12 cellular contexts compared by ENCODE assay signal in genomic region chr18:3051718-3052410, GRCh38. TPM values are rescaled to one million over a fixed set of nuclear protein-coding genes. Genes with fewer than 3 reads are reported as not detected.
DNase-seq lines count a peak whose midpoint lies in the region; ATAC-seq, FAIRE-seq and TF ChIP-seq lines count a peak whose summit lies in the region.
"Had no signal": no experiment of that assay in that cellular context is flagged by ENCODE, and none has a peak within 500 bp of the region (broad histone marks: within the 10 kb centered on the region; RNA-seq: fewer than 3 reads in every experiment).

No MANE protein-coding gene starts in this region.

- no peak for TF ChIP-seq POLR2A in HepG2 (IDR thresholded peaks at IDR 0.05; ENCODE audit: insufficient read depth in 1 of 2, low read depth in 2 of 2, low read length in 2 of 2)
- no peak for TF ChIP-seq POLR2A in gastroesophageal sphincter (IDR thresholded peaks at IDR 0.05)

- FAIRE-seq in HepG2 (lab: Jason Lieb, UNC) = peak; percentile 53

- POLR2A ChIA-PET in HepG2 (lab: Yijun Ruan, JAX) = interaction anchor here (0.7 to 1.0 kb wide), 2 partner anchors 38 to 193 kb away, joined by 3 to 4 read pairs; no protein-coding TSS in a partner anchor

- peaks cover 11% of the 10 kb centered on the region for H3K9me3 Mint-ChIP-seq in chondrocyte (ENCODE audit: low read depth)

- peaks cover 3% of the 10 kb centered on the region for H3K36me3 Mint-ChIP-seq in chondrocyte (ENCODE audit: low read depth)

- H3K27me3 ChIP-seq in HepG2 (ENCODE audit: control insufficient read depth in 1 of 2, insufficient read depth in 2 of 2, low read length in 2 of 2) = no peaks in the 10 kb centered on the region
- H3K27me3 ChIP-seq in gastroesophageal sphincter = no peaks in the 10 kb centered on the region
- H3K27me3 ChIP-seq: gastrocnemius medialis had no signal

- H3K9me3 ChIP-seq in HepG2 (ENCODE audit: low read length) (no peaks in the 10 kb centered on the region), gastroesophageal sphincter (no peaks in the 10 kb centered on the region)
- H3K9me3 ChIP-seq: gastrocnemius medialis had no signal

- no peak overlapping the region for H3K4me3 Mint-ChIP-seq in chondrocyte (ENCODE audit: unreplicated experiment)
- H3K4me3 Mint-ChIP-seq: IgD-negative memory B cell, naive B cell had no signal

- peak; percentile 95 to 99 for TF ChIP-seq EP300 in HepG2 (IDR thresholded peaks at IDR 0.05; ENCODE audit: low read depth in 2 of 2, low read length in 2 of 2)
- peak; percentile 98 for TF ChIP-seq EP300 in HepG2 (CRISPR knock-in tag; IDR thresholded peaks at IDR 0.05; ENCODE audit: borderline replicate concordance)
- no peak for TF ChIP-seq EP300 in gastroesophageal sphincter (IDR thresholded peaks at IDR 0.05)

- peak overlapping the region; percentile 91 for H3K27ac ChIP-seq in HepG2 (ENCODE audit: extremely low read length, insufficient read depth, low read length)
- H3K27ac ChIP-seq in gastroesophageal sphincter = no peak overlapping the region
- H3K27ac ChIP-seq: gastrocnemius medialis had no signal

- H3K4me2 ChIP-seq in HepG2 (ENCODE audit: low read depth, low read length) = peak overlapping the region; percentile 75

- no peak for TF ChIP-seq RAD21 in HepG2 (CRISPR knock-in tag; IDR thresholded peaks at IDR 0.05)

- intact Hi-C loops in HepG2 (cut with micrococcal nuclease; ENCODE audit: unreplicated experiment) = loop anchor here (1.0 kb wide), 1 partner anchor 8 kb away; no protein-coding TSS in a partner anchor

- H3K79me2 ChIP-seq in HepG2 (ENCODE audit: insufficient read depth, low read length) = no peaks in the 10 kb centered on the region

- DNase-seq in COLO668 (lab: John Stamatoyannopoulos, UW; ENCODE audit: unreplicated experiment) = peak; percentile 48
- DNase-seq in HuH-7.5 (ENCODE audit: low spot score) = peak; percentile 75
- DNase-seq in RKO (ENCODE audit: low spot score) = peak; percentile 11
- DNase-seq in HepG2 (ENCODE audit: low spot score) = peak; percentile 99
- DNase-seq in epidermal melanocyte (ENCODE audit: insufficient read length, low spot score) = no peak
- no peak for DNase-seq in DMS 273 treated with DMSO at 0.1 percent for 48 hours (lab: John Stamatoyannopoulos, UW)
- no peak for DNase-seq in chondrocyte (ENCODE audit: low spot score)
- DNase-seq: activated CD8-positive, alpha-beta memory T cell treated with anti-CD3 and anti-CD28 coated beads for 24 hours; gastrocnemius medialis; naive B cell had no signal

- no peaks in the 10 kb centered on the region for H3K4me1 Mint-ChIP-seq in chondrocyte (ENCODE audit: low read depth)

- ATAC-seq in HepG2 (peak; percentile 93), gastroesophageal sphincter (no peak)
- ATAC-seq: gastrocnemius medialis had no signal

- peak overlapping the region in 2 of 3 experiments; percentile 18 to 41; a peak in 3 of 6 replicates for H3K4me3 ChIP-seq in HepG2 (replicated peaks in 1 of 3; ENCODE audit: insufficient read depth in 1 of 3, low read depth in 2 of 3, low read length in 3 of 3)
- H3K4me3 ChIP-seq in gastroesophageal sphincter = no peak overlapping the region
- H3K4me3 ChIP-seq: gastrocnemius medialis had no signal

- H3K9ac ChIP-seq in HepG2 (ENCODE audit: insufficient read depth, low read depth, low read length) = peak overlapping the region; percentile 65

- H3K27me3 Mint-ChIP-seq in chondrocyte (ENCODE audit: low read depth) = no peaks in the 10 kb centered on the region

- CTCF ChIA-PET in HepG2 (lab: Yijun Ruan, JAX; ENCODE audit: low intra/inter-chr PET ratio, low total read pairs) = no interaction called here

- peaks cover 88% of the 10 kb centered on the region for H3K4me1 ChIP-seq in HepG2 (ENCODE audit: insufficient read depth, low read length)
- no peaks in the 10 kb centered on the region for H3K4me1 ChIP-seq in gastroesophageal sphincter

- H3K27ac Mint-ChIP-seq in chondrocyte (ENCODE audit: unreplicated experiment) = no peak overlapping the region
- H3K27ac Mint-ChIP-seq: IgD-negative memory B cell had no signal

- no TSS peak for BruUV-seq in HepG2 (replicated peaks; lab: Mats Ljungman, UMichigan)

- TF ChIP-seq CTCF in HepG2 (CRISPR knock-in tag; IDR thresholded peaks at IDR 0.05) (no peak), gastroesophageal sphincter (IDR thresholded peaks at IDR 0.05) (no peak), chondrocyte (IDR thresholded peaks at IDR 0.05) (no peak)

- H3K36me3 ChIP-seq in HepG2 (replicated peaks in 1 of 2; ENCODE audit: control insufficient read depth in 1 of 2, insufficient read depth in 2 of 2, low read length in 2 of 2) (no peaks in the 10 kb centered on the region), gastroesophageal sphincter (no peaks in the 10 kb centered on the region)
- H3K36me3 ChIP-seq: gastrocnemius medialis had no signal

- no peak overlapping the region for H2AFZ ChIP-seq in HepG2 (ENCODE audit: low read length)

- 7% methylated on average over 7 of the region's 8 CpGs for WGBS in HepG2 (ENCODE audit: low lambda C conversion rate)
- 86 to 93% methylated on average over 5 to 6 of the region's 8 CpGs for WGBS in gastroesophageal sphincter (ENCODE audit: low coverage in 1 of 2), 2 donors

- H4K20me1 ChIP-seq in HepG2 (ENCODE audit: insufficient read depth, low read length) = no peaks in the 10 kb centered on the region

- in situ Hi-C loops in HepG2 (cut with HindIII; ENCODE audit: extremely low pct_ligation_motif_present, low pct_unique_long_range_greater_than_20kb) = loop anchor here (25.0 kb wide), 1 partner anchor 410 kb away; the partner anchor contains the start of gene TGIF1

TF ChIP-seq in HepG2, 621 proteins besides CTCF, POLR2A, EP300 and RAD21 (continues in another document):
- no peak for TF ChIP-seq GTF2F1 (IDR thresholded peaks at IDR 0.05; ENCODE audit: low read length)
- TF ChIP-seq TAF1 (CRISPR knock-in tag; IDR thresholded peaks at IDR 0.05) = peak; percentile 29; the same call in 1 of the 2 replicates
- peak; percentile 75 for TF ChIP-seq ZNF331 (CRISPR knock-in tag; IDR thresholded peaks at IDR 0.05)
- TF ChIP-seq POLR2G (IDR thresholded peaks at IDR 0.05; ENCODE audit: low read depth, low read length) = no peak
- TF ChIP-seq YY1 (IDR thresholded peaks at IDR 0.05; ENCODE audit: insufficient read depth, insufficient replicate concordance, low read depth, low read length) = no peak
- no peak for TF ChIP-seq ZNF777 (CRISPR knock-in tag; IDR thresholded peaks at IDR 0.05)
- TF ChIP-seq ATAD3A (CRISPR knock-in tag; IDR thresholded peaks at IDR 0.05) = no peak
- TF ChIP-seq TGIF2 (CRISPR knock-in tag; IDR thresholded peaks at IDR 0.05) = peak; percentile 61; the same call in 1 of the 2 replicates
- TF ChIP-seq ZNF766 (CRISPR knock-in tag; IDR thresholded peaks at IDR 0.05; ENCODE audit: borderline replicate concordance) = no peak
- peak; percentile 82; the same call in 1 of the 2 replicates for TF ChIP-seq HOMEZ (CRISPR knock-in tag; IDR thresholded peaks at IDR 0.05; ENCODE audit: low read depth)
- TF ChIP-seq CBFB (CRISPR knock-in tag; IDR thresholded peaks at IDR 0.05) = peak; percentile 95
- no peak for TF ChIP-seq FOXC1 (CRISPR knock-in tag; IDR thresholded peaks at IDR 0.05; ENCODE audit: borderline replicate concordance)
- TF ChIP-seq ZNF557 (CRISPR knock-in tag; IDR thresholded peaks at IDR 0.05) = no peak
- TF ChIP-seq ZKSCAN1 (IDR thresholded peaks at IDR 0.05; ENCODE audit: low read length) = no peak
- TF ChIP-seq FOXM1 (CRISPR knock-in tag; IDR thresholded peaks at IDR 0.05) = no peak
- no peak; the same call in 1 of the 2 replicates for TF ChIP-seq AHR (CRISPR knock-in tag; IDR thresholded peaks at IDR 0.05)

RNA-seq across cellular contexts. Expression of gene LPIN2, which starts 38.9 kb away (rescaled TPM):
- total RNA-seq in HepG2 (2016; rRNA removed; fragmentation: Illumina TruSeq; extraction: Trizol) = 46.0 and 59.5 TPM in 2 replicates
- 12.8 and 14.6 TPM in 2 replicates for total RNA-seq in HepG2 (2016; cell fraction: cytosol; rRNA removed; fragmentation: Illumina TruSeq; extraction: Trizol; ENCODE audit: low read depth)
- total RNA-seq in HepG2 (2016; cell fraction: insoluble cytoplasmic fraction; rRNA removed; fragmentation: Illumina TruSeq; extraction: Trizol) = 44.4 and 54.4 TPM in 2 replicates
- 20.5 and 21.5 TPM in 2 replicates for total RNA-seq in HepG2 (2016; cell fraction: membrane; rRNA removed; fragmentation: Illumina TruSeq; extraction: Trizol)
- total RNA-seq in HepG2 (2016; cell fraction: nucleus; rRNA removed; fragmentation: Illumina TruSeq; extraction: Trizol) = 50.5 and 53.1 TPM in 2 replicates
- polyA plus RNA-seq in HepG2 (2011; rRNA removed) = 110 and 119 TPM in 2 replicates
- 76.4 and 101 TPM in 2 replicates for polyA plus RNA-seq in HepG2 (2011; cell fraction: cytosol; rRNA removed)
- 114 and 124 TPM in 2 replicates for polyA plus RNA-seq in HepG2 (2011; cell fraction: nucleus; rRNA removed)
- 53.5 and 68.4 TPM in 2 replicates for polyA plus RNA-seq in HepG2 (2012)
- 1.7 and 2.2 TPM in 2 replicates for polyA plus RNA-seq in HepG2 (2016; cell fraction: cytosol; fragmentation: Illumina TruSeq; extraction: Trizol; ENCODE audit: low read depth)
- 32.7 and 38.7 TPM in 2 replicates for polyA plus RNA-seq in HepG2 (2016; cell fraction: insoluble cytoplasmic fraction; fragmentation: Illumina TruSeq; extraction: Trizol; ENCODE audit: low read depth)
- 5.6 and 6.6 TPM in 2 replicates for polyA plus RNA-seq in HepG2 (2016; cell fraction: membrane; fragmentation: Illumina TruSeq; extraction: Trizol; ENCODE audit: low read depth)
- polyA plus RNA-seq in HepG2 (2016; cell fraction: nucleus; fragmentation: Illumina TruSeq; extraction: Trizol; ENCODE audit: insufficient read depth, low read depth) = 51.6 and 53.6 TPM in 2 replicates
- polyA minus RNA-seq in HepG2 (2011; rRNA and poly(A)+ RNA removed; ENCODE audit: low replicate concordance) = 31.2 and 149 TPM in 2 replicates
- polyA minus RNA-seq in HepG2 (2011; cell fraction: cytosol; rRNA and poly(A)+ RNA removed) = 95.1 and 103 TPM in 2 replicates
- polyA minus RNA-seq in HepG2 (2011; cell fraction: nucleus; rRNA and poly(A)+ RNA removed) = 171 and 204 TPM in 2 replicates
- total RNA-seq in gastroesophageal sphincter = 10 to 100 TPM; 17.6 to 34.3 (median 25.6) TPM
- total RNA-seq in chondrocyte = 30.3 to 38.7 TPM (median 38.6 TPM) in 3 replicates

Comparison
In these comparisons a context has a peak if more than half of its experiments do, and no peak if none do; other contexts are left out.
1. DNase-seq: peak in COLO668 (single experiment), HuH-7.5 (single experiment), RKO (single experiment) and HepG2 (single experiment); none in epidermal melanocyte (single experiment), DMS 273 treated with DMSO at 0.1 percent for 48 hours (single experiment) and chondrocyte (single experiment).
2. H3K4me3 ChIP-seq: peak in HepG2 (2 of 3); none in gastroesophageal sphincter (0 of 2).